11 cellular contexts compared by ENCODE assay signal in genomic region chr11:102568851-102569250, GRCh38. TPM values are rescaled to one million over a fixed set of nuclear protein-coding genes. Genes with fewer than 3 reads are reported as not detected.
"Had no signal": no experiment of that assay in that cellular context is flagged by ENCODE, and none has a peak within 500 bp of the region (broad histone marks: within the 10 kb centered on the region; RNA-seq: fewer than 3 reads in every experiment).

No MANE protein-coding gene starts in this region.

- H3K4me3 ChIP-seq: GM23248, HAP-1 had no signal

- DNase-seq: GM23248, GOT3, H7, IMR-90, KBM-7 had no signal

- FAIRE-seq: HTR-8/SVneo had no signal

- H2AFZ ChIP-seq: GM23248 had no signal

- H3K27ac ChIP-seq: GM23248, KMS-11 had no signal

- H3K9me3 ChIP-seq: HAP-1 had no signal

- ATAC-seq: HCT116 had no signal

- H3K4me1 ChIP-seq: HAP-1 had no signal

- H3K9ac ChIP-seq: GM23248, KMS-11 had no signal

- H3K4me2 ChIP-seq: KMS-11 had no signal

- H3K36me3 ChIP-seq: HAP-1 had no signal

RNA-seq across cellular contexts. Expression of gene MMP7, which starts 38.3 kb away (rescaled TPM):
- total RNA-seq: GM23248, H7, IMR-90 had no signal
- polyA plus RNA-seq: GM23248, IMR-90 had no signal

RNA-seq across cellular contexts. Expression of gene MMP20, which starts 56.3 kb away (rescaled TPM):
- total RNA-seq: GM23248, H4, H7, HT-29, IMR-90 had no signal
- polyA plus RNA-seq: GM23248, IMR-90 had no signal
